ENCODE assay signal across 8 cellular contexts in the genomic region with DNA sequence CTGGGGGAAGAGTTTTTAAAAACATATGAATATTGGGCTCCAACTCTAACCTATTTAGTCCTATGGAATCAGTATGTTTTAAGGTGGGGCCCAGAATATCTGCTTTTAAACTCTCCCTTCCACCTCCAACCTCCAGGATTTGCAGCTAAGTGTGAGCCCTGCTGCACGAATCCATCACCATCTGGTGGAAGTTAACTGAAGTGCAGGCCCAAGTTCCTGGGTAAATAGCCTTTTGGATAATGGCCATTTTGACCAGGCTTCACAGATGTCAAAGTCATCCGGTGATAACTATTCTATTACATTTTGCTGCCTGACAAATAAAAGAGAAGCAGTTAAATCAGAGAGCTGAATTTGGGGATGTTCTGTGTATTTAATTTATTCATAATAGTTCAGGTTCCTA. TPM values are rescaled to one million over a fixed set of nuclear protein-coding genes. Genes with fewer than 3 reads are reported as not detected.
DNase-seq lines count a peak whose midpoint lies in the region; ATAC-seq and TF ChIP-seq lines count a peak whose summit lies in the region.

No MANE protein-coding gene starts in this region.

- H3K4me3 ChIP-seq in GM12875 (ENCODE audit: low read depth, low read length) = no peak overlapping the region
- H3K4me3 ChIP-seq in HFF-Myc (replicated peaks; ENCODE audit: low read depth, low read length) = no peak overlapping the region
- H3K4me3 ChIP-seq in MG63 = no peak overlapping the region
- H3K4me3 ChIP-seq in fibroblast of the aortic adventitia (ENCODE audit: low read depth, low read length) = no peak overlapping the region

- H3K27me3 ChIP-seq in MG63 = no peaks in the 10 kb centered on the region

- DNase-seq in A172 (ENCODE audit: low spot score) (peak; percentile 22), HFF-Myc (ENCODE audit: extremely low read depth, low read depth) (no peak), MG63 (peak; percentile 16), RPMI7951 (ENCODE audit: low read depth) (peak; percentile 0), fibroblast of the aortic adventitia (ENCODE audit: low read depth) (peak; percentile 1), pons (ENCODE audit: low spot score) (peak; percentile 55), omental fat pad (ENCODE audit: low spot score) (no peak)

- H3K36me3 ChIP-seq in MG63 = no peaks in the 10 kb centered on the region

- no peak for ATAC-seq in omental fat pad (ENCODE audit: low FRiP score)

- TF ChIP-seq CTCF in GM12875 (IDR thresholded peaks at IDR 0.05; ENCODE audit: borderline replicate concordance, insufficient read depth, low read depth, low read length) (peak; percentile 76), HFF-Myc (IDR thresholded peaks at IDR 0.05; ENCODE audit: low read depth, low read length, missing control alignments) (peak; percentile 25), fibroblast of the aortic adventitia (IDR thresholded peaks at IDR 0.05; ENCODE audit: insufficient read depth, low read length) (peak; percentile 31), omental fat pad (IDR thresholded peaks at IDR 0.05) (peak in 1 of 3 donors; percentile 21)

- no peaks in the 10 kb centered on the region for H3K9me3 ChIP-seq in MG63

RNA-seq across cellular contexts. Expression of a gene that starts 58.1 kb away (rescaled TPM):
- total RNA-seq in A172 (2014; rRNA removed; shearing (Covaris generic)) = not detected in 2 replicates
- total RNA-seq in MG63 (2014; rRNA removed; shearing (Covaris generic); ENCODE audit: low replicate concordance) = not detected in 2 replicates
- not detected in 2 replicates for total RNA-seq in RPMI7951 (2014; rRNA removed; shearing (Covaris generic))
- total RNA-seq in fibroblast of the aortic adventitia (ENCODE audit: low replicate concordance) (not detected in 2 replicates), omental fat pad (under 1 TPM in 1 of 4 donors, not detected in 3; 0.46 TPM)

Comparison
In these comparisons a context has a peak if more than half of its experiments do, and no peak if none do; other contexts are left out.
1. DNase-seq: peak in A172 (single experiment), MG63 (single experiment), RPMI7951 (single experiment), fibroblast of the aortic adventitia (single experiment) and pons (single experiment); none in HFF-Myc (single experiment) and omental fat pad (single experiment).